In genomic region chr20:45366192-45366591, GRCh38 we compare ENCODE assay signal across 25 cellular contexts. TPM values are rescaled to one million over a fixed set of nuclear protein-coding genes. Genes with fewer than 3 reads are reported as not detected.
DNase-seq lines count a peak whose midpoint lies in the region; ATAC-seq and TF ChIP-seq lines count a peak whose summit lies in the region.
"Had no signal": no experiment of that assay in that cellular context is flagged by ENCODE, and none has a peak within 500 bp of the region (broad histone marks: within the 10 kb centered on the region; RNA-seq: fewer than 3 reads in every experiment).

No MANE protein-coding gene starts in this region.

- H4K20me1 ChIP-seq in BLaER1 = peaks cover 78% of the 10 kb centered on the region

- 71 to 91% methylated on average over 1 of the region's 1 CpG for WGBS in esophagus squamous epithelium, 2 donors

- intact Hi-C loops in naive thymus-derived CD4-positive, alpha-beta T cell (cut with micrococcal nuclease) = loop anchor here (10.0 kb wide), 1 partner anchor 401 kb away; the partner anchor contains the start of genes STK4 (in 2 of the 2) and TOMM34 (in 2 of the 2)
- intact Hi-C loops in esophagus squamous epithelium (cut with DNase I) = no loop called here

- TF ChIP-seq CTCF in endothelial cell (IDR thresholded peaks at IDR 0.05; ENCODE audit: unreplicated experiment) = no peak
- no peak for TF ChIP-seq CTCF in esophagus squamous epithelium (IDR thresholded peaks at IDR 0.05)

- H3K4me2 ChIP-seq in BLaER1 = peak overlapping the region; percentile 93; the same call in 1 of the 2 replicates
- H3K4me2 ChIP-seq: A549 had no signal

- no peak for DNase-seq in activated naive CD4-positive, alpha-beta T cell (lab: John Stamatoyannopoulos, UW)
- DNase-seq in CD8-positive, alpha-beta memory T cell = no peak
- DNase-seq in naive thymus-derived CD4-positive, alpha-beta T cell = no peak
- no peak for DNase-seq in NCI-H146 (lab: John Stamatoyannopoulos, UW)
- DNase-seq in endothelial cell (ENCODE audit: low spot score) = no peak
- no peak for DNase-seq in esophagus squamous epithelium (lab: John Stamatoyannopoulos, UW)
- DNase-seq: 8988T; ACHN; AML-193; BE2C; CD4-positive, CD25-positive, alpha-beta regulatory T cell; DMS 273 treated with DMSO at 0.1 percent for 48 hours; DMS79; EL; GDM1; GM23248; HCEC 1CT had no signal

- H3K36me3 ChIP-seq in BLaER1 = peaks cover 21% of the 10 kb centered on the region
- peaks cover 27% of the 10 kb centered on the region for H3K36me3 ChIP-seq in CD8-positive, alpha-beta memory T cell (ENCODE audit: insufficient read depth, low read length)
- H3K36me3 ChIP-seq in naive thymus-derived CD4-positive, alpha-beta T cell (ENCODE audit: control insufficient read depth in 2 of 3, insufficient read depth in 3 of 3, low read length in 3 of 3) = peaks cover 0 to 46% (median 17%) of the 10 kb centered on the region in 3 experiments
- peaks cover 0 to 52% (median 20%) of the 10 kb centered on the region in 3 donors for H3K36me3 ChIP-seq in esophagus squamous epithelium

- H3K36me3 Mint-ChIP-seq in activated naive CD4-positive, alpha-beta T cell treated with anti-CD3 and anti-CD28 coated beads, Interleukin-2, amount 50 U/mL, for 24 hours = no peaks in the 10 kb centered on the region
- peaks cover 0 to 64% (median 8%) of the 10 kb centered on the region in 3 donors for H3K36me3 Mint-ChIP-seq in CD8-positive, alpha-beta memory T cell
- H3K36me3 Mint-ChIP-seq in naive thymus-derived CD4-positive, alpha-beta T cell = peaks cover 0 to 37% (median 6%) of the 10 kb centered on the region in 5 donors
- peaks cover 15% of the 10 kb centered on the region for H3K36me3 Mint-ChIP-seq in endothelial cell (ENCODE audit: low read depth, unreplicated experiment)

- H3K27me3 Mint-ChIP-seq in activated naive CD4-positive, alpha-beta T cell treated with anti-CD3 and anti-CD28 coated beads, Interleukin-2, amount 50 U/mL, for 24 hours = no peaks in the 10 kb centered on the region
- peaks cover 0 to 1% of the 10 kb centered on the region in 2 donors for H3K27me3 Mint-ChIP-seq in CD8-positive, alpha-beta memory T cell
- H3K27me3 Mint-ChIP-seq in naive thymus-derived CD4-positive, alpha-beta T cell = peaks cover 0 to 2% (median 0%) of the 10 kb centered on the region in 5 donors
- H3K27me3 Mint-ChIP-seq in endothelial cell (ENCODE audit: unreplicated experiment) = peaks cover 8% of the 10 kb centered on the region
- H3K27me3 Mint-ChIP-seq: CD4-positive, CD25-positive, alpha-beta regulatory T cell had no signal

- no peak for TF ChIP-seq POLR2A in esophagus squamous epithelium (IDR thresholded peaks at IDR 0.05)

- peaks cover 66% of the 10 kb centered on the region for H3K4me1 Mint-ChIP-seq in activated naive CD4-positive, alpha-beta T cell treated with anti-CD3 and anti-CD28 coated beads, Interleukin-2, amount 50 U/mL, for 24 hours
- peaks cover 57 to 68% (median 62%) of the 10 kb centered on the region in 3 donors for H3K4me1 Mint-ChIP-seq in CD8-positive, alpha-beta memory T cell
- peaks cover 32 to 72% (median 68%) of the 10 kb centered on the region in 7 donors for H3K4me1 Mint-ChIP-seq in naive thymus-derived CD4-positive, alpha-beta T cell
- H3K4me1 Mint-ChIP-seq in endothelial cell (ENCODE audit: unreplicated experiment) = peaks cover 14% of the 10 kb centered on the region

- H3K9me3 ChIP-seq in BLaER1 (no peaks in the 10 kb centered on the region), esophagus squamous epithelium (no peaks in the 10 kb centered on the region)
- no peaks in the 10 kb centered on the region for H3K9me3 ChIP-seq in CD8-positive, alpha-beta memory T cell (ENCODE audit: low read length)
- H3K9me3 ChIP-seq in naive thymus-derived CD4-positive, alpha-beta T cell (ENCODE audit: control insufficient read depth in 2 of 3, low read length in 3 of 3) = no peaks in the 10 kb centered on the region
- H3K9me3 ChIP-seq: A549, BE2C had no signal

- H3K4me3 Mint-ChIP-seq in activated naive CD4-positive, alpha-beta T cell treated with anti-CD3 and anti-CD28 coated beads, Interleukin-2, amount 50 U/mL, for 24 hours = no peak overlapping the region
- no peak overlapping the region for H3K4me3 Mint-ChIP-seq in CD8-positive, alpha-beta memory T cell
- H3K4me3 Mint-ChIP-seq in naive thymus-derived CD4-positive, alpha-beta T cell = peak overlapping the region in 1 of 10 donors; percentile 27
- H3K4me3 Mint-ChIP-seq in endothelial cell (ENCODE audit: unreplicated experiment) = no peak overlapping the region

- CTCF ChIA-PET in CD8-positive, alpha-beta memory T cell (lab: Charles Lee) = interaction anchor here (1.5 to 12.5 kb wide), 3 partner anchors 9 to 71 kb away, joined by 3 to 183 read pairs (median 137); partner anchors contain the start of gene TP53TG5
- CTCF ChIA-PET in naive thymus-derived CD4-positive, alpha-beta T cell (lab: Charles Lee) = interaction anchor here (1.0 to 9.2 kb wide), 4 partner anchors 8 to 405 kb away, joined by 3 to 146 read pairs (median 6); no protein-coding TSS in a partner anchor

- H3K27ac Mint-ChIP-seq in activated naive CD4-positive, alpha-beta T cell treated with anti-CD3 and anti-CD28 coated beads, Interleukin-2, amount 50 U/mL, for 24 hours = peak overlapping the region; percentile 83
- H3K27ac Mint-ChIP-seq in CD8-positive, alpha-beta memory T cell = peak overlapping the region in 5 of 8 donors; percentile 26 to 85 (median 52)
- H3K27ac Mint-ChIP-seq in naive thymus-derived CD4-positive, alpha-beta T cell = peak overlapping the region in 2 of 9 donors; percentile 9 to 46
- no peak overlapping the region for H3K27ac Mint-ChIP-seq in endothelial cell (ENCODE audit: unreplicated experiment)

- H3K27me3 ChIP-seq in BLaER1 (no peaks in the 10 kb centered on the region), esophagus squamous epithelium (no peaks in the 10 kb centered on the region)
- no peaks in the 10 kb centered on the region for H3K27me3 ChIP-seq in CD8-positive, alpha-beta memory T cell (ENCODE audit: insufficient read depth, low read length, poor library complexity, severe bottlenecking)
- no peaks in the 10 kb centered on the region for H3K27me3 ChIP-seq in naive thymus-derived CD4-positive, alpha-beta T cell (ENCODE audit: control insufficient read depth in 2 of 2, insufficient read depth in 2 of 2, low read length in 2 of 2)
- H3K27me3 ChIP-seq: BE2C had no signal

- ATAC-seq in naive thymus-derived CD4-positive, alpha-beta T cell = no peak
- ATAC-seq: A549; CD8-positive, alpha-beta T cell; GM12878 had no signal

- no peaks in the 10 kb centered on the region for H3K9me3 Mint-ChIP-seq in activated naive CD4-positive, alpha-beta T cell treated with anti-CD3 and anti-CD28 coated beads, Interleukin-2, amount 50 U/mL, for 24 hours
- no peaks in the 10 kb centered on the region for H3K9me3 Mint-ChIP-seq in CD8-positive, alpha-beta memory T cell
- H3K9me3 Mint-ChIP-seq in naive thymus-derived CD4-positive, alpha-beta T cell = peaks cover 0 to 4% (median 0%) of the 10 kb centered on the region in 11 donors
- no peaks in the 10 kb centered on the region for H3K9me3 Mint-ChIP-seq in endothelial cell (ENCODE audit: unreplicated experiment)
- H3K9me3 Mint-ChIP-seq: CD4-positive, CD25-positive, alpha-beta regulatory T cell; CD8-positive, alpha-beta T cell had no signal

- H3K4me1 ChIP-seq in BLaER1 (peaks cover 83% of the 10 kb centered on the region), esophagus squamous epithelium (peaks cover 21 to 53% (median 23%) of the 10 kb centered on the region in 3 donors)
- H3K4me1 ChIP-seq in CD8-positive, alpha-beta memory T cell (ENCODE audit: insufficient read depth, low read length) = peaks cover 53% of the 10 kb centered on the region
- H3K4me1 ChIP-seq in naive thymus-derived CD4-positive, alpha-beta T cell (ENCODE audit: control insufficient read depth in 2 of 2, insufficient read depth in 2 of 2, low read length in 2 of 2) = peaks cover 40 to 41% of the 10 kb centered on the region in 2 donors
- H3K4me1 ChIP-seq: BE2C had no signal

- H3K27ac ChIP-seq in BLaER1 (no peak overlapping the region), esophagus squamous epithelium (no peak overlapping the region)
- no peak overlapping the region for H3K27ac ChIP-seq in CD8-positive, alpha-beta memory T cell (ENCODE audit: low read depth, low read length)
- H3K27ac ChIP-seq in naive thymus-derived CD4-positive, alpha-beta T cell (ENCODE audit: low read depth, low read length) = peak overlapping the region; percentile 26
- H3K27ac ChIP-seq: A549, C4-2B, GM23248 had no signal

- POLR2A ChIA-PET in CD8-positive, alpha-beta memory T cell (lab: Charles Lee) = interaction anchor here (0.9 kb wide), 1 partner anchor 41 kb away, joined by 6 read pairs; no protein-coding TSS in a partner anchor
- POLR2A ChIA-PET in naive thymus-derived CD4-positive, alpha-beta T cell (lab: Charles Lee) = interaction anchor here (0.5 to 6.1 kb wide), 7 partner anchors 6 to 1304 kb away, joined by 3 to 96 read pairs (median 5); partner anchors contain the start of gene PIGT

- H3K4me3 ChIP-seq in BLaER1 = no peak overlapping the region
- no peak overlapping the region for H3K4me3 ChIP-seq in CD8-positive, alpha-beta memory T cell (ENCODE audit: low read length)
- H3K4me3 ChIP-seq in naive thymus-derived CD4-positive, alpha-beta T cell (ENCODE audit: low read length) = no peak overlapping the region
- H3K4me3 ChIP-seq in esophagus squamous epithelium = no peak overlapping the region
- H3K4me3 ChIP-seq: A549, GM12878, GM23248 had no signal

- no peak overlapping the region for H3K9ac ChIP-seq in BLaER1
- H3K9ac ChIP-seq: GM23248 had no signal

RNA-seq across cellular contexts. Expression of gene SYS1, which starts 3.2 kb away (rescaled TPM):
- total RNA-seq in CD8-positive, alpha-beta memory T cell = 10 to 100 TPM; 48.3 to 54.0 TPM
- 40.1 TPM for polyA plus RNA-seq in CD8-positive, alpha-beta memory T cell
- 100 to 1,000 TPM in 1 of 5 experiments, 10 to 100 TPM in 4; 23.9 to 111 (median 67.1) TPM for total RNA-seq in naive thymus-derived CD4-positive, alpha-beta T cell
- 10 to 100 TPM; 34.5 to 42.3 TPM for polyA plus RNA-seq in naive thymus-derived CD4-positive, alpha-beta T cell
- total RNA-seq in endothelial cell (ENCODE audit: unreplicated experiment) (20.0 TPM), esophagus squamous epithelium (10 to 100 TPM; 22.3 to 32.4 (median 27.0) TPM)

RNA-seq across cellular contexts. Expression of gene TP53TG5, which starts 11.9 kb away (rescaled TPM):
- total RNA-seq in CD8-positive, alpha-beta memory T cell = not detected
- not detected for polyA plus RNA-seq in CD8-positive, alpha-beta memory T cell
- under 1 TPM in 3 of 5 experiments, not detected in 2; 0.19 to 0.48 (median 0.46) TPM for total RNA-seq in naive thymus-derived CD4-positive, alpha-beta T cell
- under 1 TPM; 0.14 to 0.24 TPM for polyA plus RNA-seq in naive thymus-derived CD4-positive, alpha-beta T cell
- total RNA-seq in endothelial cell (ENCODE audit: unreplicated experiment) (not detected), esophagus squamous epithelium (not detected)
- total RNA-seq: CD4-positive, CD25-positive, alpha-beta regulatory T cell; GM12878; GM23248; H1; H7 had no signal
- polyA plus RNA-seq: A549, H1 had no signal

RNA-seq across cellular contexts. Expression of gene SDC4, which starts 18.0 kb away (rescaled TPM):
- total RNA-seq in CD8-positive, alpha-beta memory T cell = 10 to 100 TPM; 91.3 to 98.1 TPM
- 1.5 TPM for polyA plus RNA-seq in CD8-positive, alpha-beta memory T cell
- total RNA-seq in naive thymus-derived CD4-positive, alpha-beta T cell = 10 to 100 TPM in 1 of 5 experiments, 1 to 10 TPM in 1, under 1 TPM in 3; 0.38 to 46.7 (median 0.56) TPM
- under 1 TPM in 1 of 2 donors, not detected in 1; 0.21 TPM for polyA plus RNA-seq in naive thymus-derived CD4-positive, alpha-beta T cell
- 7.4 TPM for total RNA-seq in endothelial cell (ENCODE audit: unreplicated experiment)
- total RNA-seq in esophagus squamous epithelium = 100 to 1,000 TPM in 3 of 4 donors, 10 to 100 TPM in 1; 88.1 to 174 (median 120) TPM

RNA-seq across cellular contexts. Expression of gene DBNDD2, which starts 41.9 kb away (rescaled TPM):
- total RNA-seq in CD8-positive, alpha-beta memory T cell = 10 to 100 TPM; 11.3 to 12.6 TPM
- polyA plus RNA-seq in CD8-positive, alpha-beta memory T cell = 15.2 TPM
- 10 to 100 TPM; 12.2 to 22.7 (median 16.3) TPM for total RNA-seq in naive thymus-derived CD4-positive, alpha-beta T cell
- 10 to 100 TPM; 15.3 to 22.9 TPM for polyA plus RNA-seq in naive thymus-derived CD4-positive, alpha-beta T cell
- total RNA-seq in endothelial cell (ENCODE audit: unreplicated experiment) (2.0 TPM), esophagus squamous epithelium (10 to 100 TPM; 14.1 to 39.3 (median 32.2) TPM)

RNA-seq across cellular contexts. Expression of gene PIGT, which starts 49.7 kb away (rescaled TPM):
- 10 to 100 TPM; 76.3 to 76.4 TPM for total RNA-seq in CD8-positive, alpha-beta memory T cell
- 96.4 TPM for polyA plus RNA-seq in CD8-positive, alpha-beta memory T cell
- total RNA-seq in naive thymus-derived CD4-positive, alpha-beta T cell = 100 to 1,000 TPM in 1 of 5 experiments, 10 to 100 TPM in 4; 78.7 to 140 (median 85.0) TPM
- polyA plus RNA-seq in naive thymus-derived CD4-positive, alpha-beta T cell = 10 to 100 TPM; 82.7 to 98.9 TPM
- total RNA-seq in endothelial cell (ENCODE audit: unreplicated experiment) (68.6 TPM), esophagus squamous epithelium (10 to 100 TPM; 38.6 to 48.1 (median 44.0) TPM)
